In genomic region chr7:158056761-158057160, GRCh38 we compare ENCODE assay signal across 19 cellular contexts.
"Had no signal": no experiment of that assay in that cellular context is flagged by ENCODE, and none has a peak within 500 bp of the region (broad histone marks: within the 10 kb centered on the region; RNA-seq: fewer than 3 reads in every experiment).

No MANE protein-coding gene starts in this region.

- H3K9me3 ChIP-seq: left ventricle myocardium inferior, lower lobe of right lung, neutrophil, pancreas, right lobe of liver, thoracic aorta, uterus had no signal

- H3K4me3 Mint-ChIP-seq: natural killer cell; stimulated activated naive B cell treated with anti-CD40 and anti-IgM and Interleukin-4, amounts not matched to agents 10 μg/mL and 1 μg/mL and 100 μg/mL, for 72 hours; stimulated activated naive CD8-positive, alpha-beta T cell treated with anti-CD3 and anti-CD28 coated beads, Interleukin-15, Interleukin-2, amounts not matched to agents 100 ng/mL and 50 ng/mL, for 24 hours had no signal

- DNase-seq: cerebellar nuclear complex; dorsolateral prefrontal cortex; effector CD4-positive, alpha-beta T cell; left ventricle myocardium inferior; lower lobe of right lung; natural killer cell; stimulated activated CD4-positive, alpha-beta T cell treated with anti-CD3 and anti-CD28 coated beads, Interleukin-15, amount 100 ng/mL, for 24 hours; stimulated activated CD4-positive, alpha-beta T cell treated with anti-CD3 and anti-CD28 coated beads, Interleukin-2, amount 100 ng/mL, for 48 hours; stimulated activated naive B cell treated with anti-CD40 and anti-IgM and Interleukin-4, amounts not matched to agents 10 μg/mL and 1 μg/mL and 100 μg/mL, for 72 hours; upper lobe of left lung; uterus had no signal

- H3K9me3 Mint-ChIP-seq: stimulated activated naive CD8-positive, alpha-beta T cell treated with anti-CD3 and anti-CD28 coated beads, Interleukin-15, Interleukin-2, amounts not matched to agents 100 ng/mL and 50 ng/mL, for 24 hours had no signal

- H3K4me1 ChIP-seq: left ventricle myocardium inferior, lower lobe of right lung, pancreas, right lobe of liver, tibial nerve, upper lobe of left lung, uterus had no signal

- H3K4me3 ChIP-seq: dorsolateral prefrontal cortex, hepatocyte, left ventricle myocardium inferior, lower lobe of right lung, pancreas, right lobe of liver, thoracic aorta, tibial nerve, upper lobe of left lung, uterus had no signal

- H3K36me3 Mint-ChIP-seq: natural killer cell; stimulated activated naive B cell treated with anti-CD40 and anti-IgM and Interleukin-4, amounts not matched to agents 10 μg/mL and 1 μg/mL and 100 μg/mL, for 72 hours had no signal

- H3K27me3 ChIP-seq: dorsolateral prefrontal cortex, hepatocyte, neutrophil, pancreas, right lobe of liver, tibial nerve, upper lobe of left lung, uterus had no signal

- H3K27ac ChIP-seq: hepatocyte, left ventricle myocardium inferior, lower lobe of right lung, neutrophil, pancreas, right lobe of liver, thoracic aorta, tibial nerve, upper lobe of left lung, uterus had no signal

- H3K4me1 Mint-ChIP-seq: natural killer cell; stimulated activated naive B cell treated with anti-CD40 and anti-IgM and Interleukin-4, amounts not matched to agents 10 μg/mL and 1 μg/mL and 100 μg/mL, for 72 hours had no signal

- H3K36me3 ChIP-seq: left ventricle myocardium inferior, lower lobe of right lung, neutrophil, pancreas, right lobe of liver, thoracic aorta, tibial nerve, upper lobe of left lung, uterus had no signal

- H3K27me3 Mint-ChIP-seq: stimulated activated naive B cell treated with anti-CD40 and anti-IgM and Interleukin-4, amounts not matched to agents 10 μg/mL and 1 μg/mL and 100 μg/mL, for 72 hours; stimulated activated naive CD8-positive, alpha-beta T cell treated with anti-CD3 and anti-CD28 coated beads, Interleukin-15, Interleukin-2, amounts not matched to agents 100 ng/mL and 50 ng/mL, for 24 hours had no signal

- H3K27ac Mint-ChIP-seq: natural killer cell; progenitor cell of endocrine pancreas; stimulated activated naive B cell treated with anti-CD40 and anti-IgM and Interleukin-4, amounts not matched to agents 10 μg/mL and 1 μg/mL and 100 μg/mL, for 72 hours; stimulated activated naive CD8-positive, alpha-beta T cell treated with anti-CD3 and anti-CD28 coated beads, Interleukin-15, Interleukin-2, amounts not matched to agents 100 ng/mL and 50 ng/mL, for 24 hours had no signal

- ATAC-seq: lower lobe of right lung; natural killer cell; pancreas; right lobe of liver; stimulated activated naive B cell treated with anti-CD40 and anti-IgM and Interleukin-4, amounts not matched to agents 10 μg/mL and 1 μg/mL and 100 μg/mL, for 72 hours had no signal
